In genomic region chr2:96191937-96192670, GRCh38 we compare ENCODE assay signal across 21 cellular contexts. TPM values are rescaled to one million over a fixed set of nuclear protein-coding genes. Genes with fewer than 3 reads are reported as not detected.
DNase-seq lines count a peak whose midpoint lies in the region; ATAC-seq and TF ChIP-seq lines count a peak whose summit lies in the region.
"Had no signal": no experiment of that assay in that cellular context is flagged by ENCODE, and none has a peak within 500 bp of the region (broad histone marks: within the 10 kb centered on the region; RNA-seq: fewer than 3 reads in every experiment).

No MANE protein-coding gene starts in this region.

- H3K27ac ChIP-seq in IMR-90 (ENCODE audit: insufficient read depth, low read length) (no peak overlapping the region), heart right ventricle (peak overlapping the region in 9 of 10 donors; percentile 23 to 80 (median 63)), colonic mucosa (no peak overlapping the region)
- H3K27ac ChIP-seq: BLaER1 treated with 17β-estradiol and CSF1 and Interleukin-3, amounts not matched to agents 10 nM and 100 nM; RWPE1; SJCRH30 had no signal

- H3K27ac Mint-ChIP-seq in activated naive CD8-positive, alpha-beta T cell = peak overlapping the region; percentile 54
- no peak overlapping the region for H3K27ac Mint-ChIP-seq in activated naive CD8-positive, alpha-beta T cell treated with anti-CD3 and anti-CD28 coated beads for 36 hours
- H3K27ac Mint-ChIP-seq in stimulated activated memory B cell treated with anti-CD40 and anti-IgM and Interleukin-4, amounts not matched to agents 10 μg/mL and 1 μg/mL and 100 μg/mL, for 72 hours = peak overlapping the region; percentile 26
- H3K27ac Mint-ChIP-seq in activated CD4-positive, alpha-beta T cell treated with anti-CD3 and anti-CD28 coated beads, Interleukin-2, amount 10 ng/mL, durations not matched to agents 7 days and 5 days = no peak overlapping the region

- no peaks in the 10 kb centered on the region for H3K9me3 ChIP-seq in IMR-90 (ENCODE audit: control insufficient read depth, insufficient read depth, low read length)
- no peaks in the 10 kb centered on the region for H3K9me3 ChIP-seq in heart right ventricle
- H3K9me3 ChIP-seq in colonic mucosa = no peaks in the 10 kb centered on the region
- H3K9me3 ChIP-seq: BLaER1 treated with 17β-estradiol and CSF1 and Interleukin-3, amounts not matched to agents 10 nM and 100 nM; MG63; SJCRH30 had no signal

- no peak overlapping the region for H3K4me2 ChIP-seq in IMR-90 (ENCODE audit: low read depth, low read length)
- H3K4me2 ChIP-seq: BLaER1 treated with 17β-estradiol and CSF1 and Interleukin-3, amounts not matched to agents 10 nM and 100 nM had no signal

- H4K20me1 ChIP-seq in IMR-90 (ENCODE audit: insufficient read depth, low read length) = peaks cover 24% of the 10 kb centered on the region

- H4K91ac ChIP-seq in IMR-90 (ENCODE audit: insufficient read depth, low read depth, low read length) = no peak overlapping the region

- H3K27me3 ChIP-seq in IMR-90 (ENCODE audit: control insufficient read depth, insufficient read depth, low read length) (no peaks in the 10 kb centered on the region), heart right ventricle (no peaks in the 10 kb centered on the region), colonic mucosa (no peaks in the 10 kb centered on the region)
- H3K27me3 ChIP-seq: BLaER1 treated with 17β-estradiol and CSF1 and Interleukin-3, amounts not matched to agents 10 nM and 100 nM; MG63; SJCRH30 had no signal

- DNase-seq in activated naive CD8-positive, alpha-beta T cell treated with anti-CD3 and anti-CD28 coated beads for 36 hours = no peak
- DNase-seq in IMR-90 = no peak
- DNase-seq in heart right ventricle = no peak
- no peak for DNase-seq in colonic mucosa
- no peak for DNase-seq in activated CD4-positive, alpha-beta T cell treated with anti-CD3 and anti-CD28 coated beads, Interleukin-2, amount 10 ng/mL, durations not matched to agents 7 days and 5 days
- DNase-seq: DND-41, H7, Kasumi-1, MG63, NCI-H1048, NCI-H1436, NCI-H1930, NCI-H345, NCI-H524 treated with DMSO at 0.1 percent for 48 hours, PC-3, SJCRH30 had no signal

- H3K4me3 ChIP-seq in IMR-90 (ENCODE audit: insufficient read depth, low read depth, low read length) (no peak overlapping the region), heart right ventricle (no peak overlapping the region), colonic mucosa (no peak overlapping the region)
- H3K4me3 ChIP-seq: BLaER1 treated with 17β-estradiol and CSF1 and Interleukin-3, amounts not matched to agents 10 nM and 100 nM; MG63; SJCRH30 had no signal

- H3K4me3 Mint-ChIP-seq in activated naive CD8-positive, alpha-beta T cell = no peak overlapping the region
- H3K4me3 Mint-ChIP-seq in activated naive CD8-positive, alpha-beta T cell treated with anti-CD3 and anti-CD28 coated beads for 36 hours = no peak overlapping the region
- no peak overlapping the region for H3K4me3 Mint-ChIP-seq in stimulated activated memory B cell treated with anti-CD40 and anti-IgM and Interleukin-4, amounts not matched to agents 10 μg/mL and 1 μg/mL and 100 μg/mL, for 72 hours
- no peak overlapping the region for H3K4me3 Mint-ChIP-seq in activated CD4-positive, alpha-beta T cell treated with anti-CD3 and anti-CD28 coated beads, Interleukin-2, amount 10 ng/mL, durations not matched to agents 7 days and 5 days

- H3K9me1 ChIP-seq in IMR-90 (ENCODE audit: insufficient read depth, low read length) = peaks cover 18% of the 10 kb centered on the region

- no peak overlapping the region for H3K23ac ChIP-seq in IMR-90 (ENCODE audit: low read depth, low read length)

- H3K36me3 Mint-ChIP-seq in activated naive CD8-positive, alpha-beta T cell = peaks cover 15% of the 10 kb centered on the region
- peaks cover 31% of the 10 kb centered on the region for H3K36me3 Mint-ChIP-seq in activated naive CD8-positive, alpha-beta T cell treated with anti-CD3 and anti-CD28 coated beads for 36 hours
- H3K36me3 Mint-ChIP-seq in stimulated activated memory B cell treated with anti-CD40 and anti-IgM and Interleukin-4, amounts not matched to agents 10 μg/mL and 1 μg/mL and 100 μg/mL, for 72 hours = peaks cover 47% of the 10 kb centered on the region
- peaks cover 40% of the 10 kb centered on the region for H3K36me3 Mint-ChIP-seq in activated CD4-positive, alpha-beta T cell treated with anti-CD3 and anti-CD28 coated beads, Interleukin-2, amount 10 ng/mL, durations not matched to agents 7 days and 5 days (ENCODE audit: low read depth)

- no peak overlapping the region for H4K8ac ChIP-seq in IMR-90 (ENCODE audit: low read depth in 2 of 2, low read length in 2 of 2)

- no peak overlapping the region for H2BK120ac ChIP-seq in IMR-90 (ENCODE audit: low read depth, low read length)

- POLR2A ChIA-PET in IMR-90 (lab: Charles Lee; ENCODE audit: unreplicated experiment) = no interaction called here
- POLR2A ChIA-PET in activated CD4-positive, alpha-beta T cell treated with anti-CD3 and anti-CD28 coated beads, Interleukin-2, amount 10 ng/mL, durations not matched to agents 7 days and 5 days (lab: Charles Lee) = no interaction called here

- no peak for ATAC-seq in IMR-90 (ENCODE audit: low read depth)
- ATAC-seq in heart right ventricle = peak in 6 of 8 donors; percentile 67 to 93 (median 87)
- no peak for ATAC-seq in stimulated activated memory B cell treated with anti-CD40 and anti-IgM and Interleukin-4, amounts not matched to agents 10 μg/mL and 1 μg/mL and 100 μg/mL, for 72 hours
- ATAC-seq: PC-3 had no signal

- H3K79me1 ChIP-seq in IMR-90 (ENCODE audit: low read depth in 1 of 2, low read length in 2 of 2) = peaks cover 40 to 55% of the 10 kb centered on the region in 2 experiments

- H2BK5ac ChIP-seq in IMR-90 (ENCODE audit: low read depth, low read length, poor library complexity, severe bottlenecking) = no peak overlapping the region

- TF ChIP-seq POLR2A in IMR-90 (IDR thresholded peaks at IDR 0.05; ENCODE audit: low read depth, low read length) = no peak

- H3K36me3 ChIP-seq in IMR-90 (ENCODE audit: control insufficient read depth, insufficient read depth, low read length) = peaks cover 31% of the 10 kb centered on the region
- peaks cover 0 to 86% (median 50%) of the 10 kb centered on the region in 9 donors for H3K36me3 ChIP-seq in heart right ventricle
- peaks cover 25% of the 10 kb centered on the region for H3K36me3 ChIP-seq in colonic mucosa

- peaks cover 9% of the 10 kb centered on the region for H3K4me1 ChIP-seq in IMR-90 (ENCODE audit: control insufficient read depth, insufficient read depth, low read length)
- peaks cover 0 to 67% (median 22%) of the 10 kb centered on the region in 9 donors for H3K4me1 ChIP-seq in heart right ventricle
- H3K4me1 ChIP-seq in colonic mucosa = no peaks in the 10 kb centered on the region
- H3K4me1 ChIP-seq: SJCRH30 had no signal

- H3K4ac ChIP-seq in IMR-90 (ENCODE audit: low read depth, low read length) = no peak overlapping the region

- TSS peak; percentile 12 for BruUV-seq in IMR-90 (replicated peaks; lab: Mats Ljungman, UMichigan)

- dilution Hi-C loops in IMR-90 (cut with HindIII; ENCODE audit: low sequenced_read_pairs, unreplicated experiment) = no loop called here

- in situ Hi-C loops in IMR-90 (cut with MboI; ENCODE audit: low sequenced_read_pairs) = no loop called here

- H3K18ac ChIP-seq in IMR-90 (ENCODE audit: low read depth, low read length) = no peak overlapping the region

- H3K27me3 Mint-ChIP-seq in activated naive CD8-positive, alpha-beta T cell = no peaks in the 10 kb centered on the region
- H3K27me3 Mint-ChIP-seq in activated naive CD8-positive, alpha-beta T cell treated with anti-CD3 and anti-CD28 coated beads for 36 hours = no peaks in the 10 kb centered on the region
- H3K27me3 Mint-ChIP-seq in stimulated activated memory B cell treated with anti-CD40 and anti-IgM and Interleukin-4, amounts not matched to agents 10 μg/mL and 1 μg/mL and 100 μg/mL, for 72 hours = no peaks in the 10 kb centered on the region
- no peaks in the 10 kb centered on the region for H3K27me3 Mint-ChIP-seq in activated CD4-positive, alpha-beta T cell treated with anti-CD3 and anti-CD28 coated beads, Interleukin-2, amount 10 ng/mL, durations not matched to agents 7 days and 5 days

- H3K4me1 Mint-ChIP-seq in activated naive CD8-positive, alpha-beta T cell (ENCODE audit: low read depth) = peaks cover 13% of the 10 kb centered on the region
- peaks cover 4% of the 10 kb centered on the region for H3K4me1 Mint-ChIP-seq in activated naive CD8-positive, alpha-beta T cell treated with anti-CD3 and anti-CD28 coated beads for 36 hours
- peaks cover 21% of the 10 kb centered on the region for H3K4me1 Mint-ChIP-seq in stimulated activated memory B cell treated with anti-CD40 and anti-IgM and Interleukin-4, amounts not matched to agents 10 μg/mL and 1 μg/mL and 100 μg/mL, for 72 hours
- peaks cover 28% of the 10 kb centered on the region for H3K4me1 Mint-ChIP-seq in activated CD4-positive, alpha-beta T cell treated with anti-CD3 and anti-CD28 coated beads, Interleukin-2, amount 10 ng/mL, durations not matched to agents 7 days and 5 days

- no peaks in the 10 kb centered on the region for H3K9me3 Mint-ChIP-seq in activated naive CD8-positive, alpha-beta T cell (ENCODE audit: low read depth)
- no peaks in the 10 kb centered on the region for H3K9me3 Mint-ChIP-seq in activated naive CD8-positive, alpha-beta T cell treated with anti-CD3 and anti-CD28 coated beads for 36 hours
- no peaks in the 10 kb centered on the region for H3K9me3 Mint-ChIP-seq in stimulated activated memory B cell treated with anti-CD40 and anti-IgM and Interleukin-4, amounts not matched to agents 10 μg/mL and 1 μg/mL and 100 μg/mL, for 72 hours
- H3K9me3 Mint-ChIP-seq in activated CD4-positive, alpha-beta T cell treated with anti-CD3 and anti-CD28 coated beads, Interleukin-2, amount 10 ng/mL, durations not matched to agents 7 days and 5 days = no peaks in the 10 kb centered on the region

- H3K9ac ChIP-seq in IMR-90 (ENCODE audit: low read depth, low read length) (no peak overlapping the region), colonic mucosa (ENCODE audit: low read depth in 2 of 2, low read length in 2 of 2) (peak overlapping the region in 1 of 2 donors; percentile 2)
- H3K9ac ChIP-seq: BLaER1 treated with 17β-estradiol and CSF1 and Interleukin-3, amounts not matched to agents 10 nM and 100 nM had no signal

- H3K14ac ChIP-seq in IMR-90 (replicated peaks; ENCODE audit: low read depth, low read length) = no peak overlapping the region

- TF ChIP-seq CTCF in IMR-90 (conservative IDR thresholded peaks at IDR 0.05; ENCODE audit: low read depth, low read length) (no peak), heart right ventricle (IDR thresholded peaks at IDR 0.05) (no peak), colonic mucosa (IDR thresholded peaks at IDR 0.05) (no peak)

- TF ChIP-seq RAD21 in IMR-90 (IDR thresholded peaks at IDR 0.05; ENCODE audit: low read length) = no peak

- intact Hi-C loops in IMR-90 (cut with micrococcal nuclease) = no loop called here
- intact Hi-C loops in heart right ventricle (cut with DNase I) = loop anchor here in 2 of 10 donors (1.0 to 10.0 kb wide), 3 partner anchors 12 to 343 kb away; partner anchors contain the start of genes ARID5A (in 1 of the 2) and DUSP2 (in 1 of the 2)
- intact Hi-C loops in colonic mucosa (cut with DNase I) = no loop called here

- H2BK15ac ChIP-seq in IMR-90 (ENCODE audit: low read depth, low read length) = no peak overlapping the region

- H3K56ac ChIP-seq in IMR-90 (ENCODE audit: extremely low read depth, insufficient read depth, low read length) = no peak overlapping the region

- no peak overlapping the region for H2BK20ac ChIP-seq in IMR-90 (ENCODE audit: low read depth, low read length)

- H4K5ac ChIP-seq in IMR-90 (ENCODE audit: low read depth, low read length) = no peak overlapping the region

- no peak overlapping the region for H2AK5ac ChIP-seq in IMR-90 (ENCODE audit: low read depth, low read length)

- 80% methylated on average over 1 of the region's 11 CpGs; no CpG with 5 or more reads in 1 of the 2 experiments for WGBS in IMR-90 (ENCODE audit: extremely low coverage in 2 of 2, insufficient read length in 1 of 2), 2 experiments
- WGBS in heart right ventricle, 2 donors = 50 to 70% methylated on average over 11 of the region's 11 CpGs

- H2AK9ac ChIP-seq in IMR-90 (replicated peaks; ENCODE audit: low read depth, low read length, poor library complexity) = no peak overlapping the region

- no peak overlapping the region for H2AFZ ChIP-seq in IMR-90 (replicated peaks; ENCODE audit: low read length, poor library complexity)

- CTCF ChIA-PET in IMR-90 (lab: Yijun Ruan, JAX) = no interaction called here
- CTCF ChIA-PET in activated CD4-positive, alpha-beta T cell treated with anti-CD3 and anti-CD28 coated beads, Interleukin-2, amount 10 ng/mL, durations not matched to agents 7 days and 5 days (lab: Charles Lee) = interaction anchor here (1.3 kb wide), 1 partner anchor 16 kb away, joined by 5 read pairs; no protein-coding TSS in a partner anchor

RNA-seq across cellular contexts. Expression of gene STARD7, which starts 16.5 kb away (rescaled TPM):
- total RNA-seq in activated naive CD8-positive, alpha-beta T cell treated with anti-CD3 and anti-CD28 coated beads for 36 hours = 100 to 1,000 TPM; 229 to 231 TPM
- total RNA-seq in IMR-90 (2012; rRNA removed) (138 and 189 TPM in 2 replicates), heart right ventricle (100 to 1,000 TPM; 138 to 397 (median 191) TPM), colonic mucosa (100 to 1,000 TPM; 102 to 179 TPM)
- polyA plus RNA-seq in IMR-90 (2012; rRNA removed) (51.1 and 61.7 TPM in 2 replicates), heart right ventricle (100 to 1,000 TPM in 1 of 2 donors, 10 to 100 TPM in 1; 50.8 to 312 TPM)
- polyA plus RNA-seq in IMR-90 (2012; cell fraction: cytosol; rRNA removed) = 17.9 and 21.7 TPM in 2 replicates
- 14.0 and 58.9 TPM in 2 replicates for polyA plus RNA-seq in IMR-90 (2012; cell fraction: nucleus; rRNA removed; ENCODE audit: low replicate concordance)
- total RNA-seq in activated CD4-positive, alpha-beta T cell treated with anti-CD3 and anti-CD28 coated beads, Interleukin-2, amount 10 ng/mL, durations not matched to agents 7 days and 5 days = 100 to 1,000 TPM; 126 to 128 TPM

RNA-seq across cellular contexts. Expression of gene DUSP2, which starts 46.9 kb away (rescaled TPM):
- total RNA-seq in activated naive CD8-positive, alpha-beta T cell treated with anti-CD3 and anti-CD28 coated beads for 36 hours = 100 to 1,000 TPM; 274 to 279 TPM
- total RNA-seq in IMR-90 (2012; rRNA removed) (1.8 and 2.5 TPM in 2 replicates), heart right ventricle (1 to 10 TPM in 9 of 10 donors, under 1 TPM in 1; 0.61 to 6.8 (median 2.5) TPM), colonic mucosa (1 to 10 TPM; 1.6 to 5.1 TPM)
- polyA plus RNA-seq in IMR-90 (2012; rRNA removed) (3.8 and 4.8 TPM in 2 replicates), heart right ventricle (10 to 100 TPM in 1 of 2 donors, 1 to 10 TPM in 1; 2.9 to 29.1 TPM)
- 2.9 and 15.4 TPM in 2 replicates for polyA plus RNA-seq in IMR-90 (2012; cell fraction: cytosol; rRNA removed)
- 61.4 and 76.2 TPM in 2 replicates for polyA plus RNA-seq in IMR-90 (2012; cell fraction: nucleus; rRNA removed; ENCODE audit: low replicate concordance)
- total RNA-seq in activated CD4-positive, alpha-beta T cell treated with anti-CD3 and anti-CD28 coated beads, Interleukin-2, amount 10 ng/mL, durations not matched to agents 7 days and 5 days = 10 to 100 TPM; 11.9 to 14.2 TPM

RNA-seq across cellular contexts. Expression of gene ASTL, which starts 53.8 kb away (rescaled TPM):
- total RNA-seq in activated naive CD8-positive, alpha-beta T cell treated with anti-CD3 and anti-CD28 coated beads for 36 hours = 10 to 100 TPM; 22.1 to 23.3 TPM
- total RNA-seq in IMR-90 (2012; rRNA removed) (not detected in 2 replicates), heart right ventricle (not detected), colonic mucosa (under 1 TPM in 1 of 2 donors, not detected in 1; 0.82 TPM)
- polyA plus RNA-seq in IMR-90 (2012; rRNA removed) (not detected in 2 replicates), heart right ventricle (under 1 TPM in 1 of 2 donors, not detected in 1; 0.16 TPM)
- polyA plus RNA-seq in IMR-90 (2012; cell fraction: cytosol; rRNA removed) = 0.04 TPM in 1 of 2 replicates, not detected in the other
- 0.25 and 0.48 TPM in 2 replicates for polyA plus RNA-seq in IMR-90 (2012; cell fraction: nucleus; rRNA removed; ENCODE audit: low replicate concordance)
- total RNA-seq in activated CD4-positive, alpha-beta T cell treated with anti-CD3 and anti-CD28 coated beads, Interleukin-2, amount 10 ng/mL, durations not matched to agents 7 days and 5 days = under 1 TPM in 1 of 2 experiments, not detected in 1; 0.22 TPM
- total RNA-seq: A673, H7, PC-3, SJCRH30 had no signal

Comparison
In these comparisons a context has a peak if more than half of its experiments do, and no peak if none do; other contexts are left out.
1. H3K27ac Mint-ChIP-seq: peak in activated naive CD8-positive, alpha-beta T cell (single experiment) and stimulated activated memory B cell treated with anti-CD40 and anti-IgM and Interleukin-4, amounts not matched to agents 10 μg/mL and 1 μg/mL and 100 μg/mL, for 72 hours (single experiment); none in activated naive CD8-positive, alpha-beta T cell treated with anti-CD3 and anti-CD28 coated beads for 36 hours (single experiment) and activated CD4-positive, alpha-beta T cell treated with anti-CD3 and anti-CD28 coated beads, Interleukin-2, amount 10 ng/mL, durations not matched to agents 7 days and 5 days (single experiment).
2. ATAC-seq: peak in heart right ventricle (6 of 8); none in IMR-90 (single experiment) and stimulated activated memory B cell treated with anti-CD40 and anti-IgM and Interleukin-4, amounts not matched to agents 10 μg/mL and 1 μg/mL and 100 μg/mL, for 72 hours (single experiment).
3. H3K27ac ChIP-seq: peak in heart right ventricle (9 of 10); none in IMR-90 (single experiment) and colonic mucosa (single experiment).
4. RNA of gene DUSP2, which starts 46.9 kb away (total RNA-seq): 274 to 279 TPM in activated naive CD8-positive, alpha-beta T cell treated with anti-CD3 and anti-CD28 coated beads for 36 hours; 11.9 to 14.2 TPM in activated CD4-positive, alpha-beta T cell treated with anti-CD3 and anti-CD28 coated beads, Interleukin-2, amount 10 ng/mL, durations not matched to agents 7 days and 5 days, 1.6 to 5.1 TPM in colonic mucosa, 0.61 to 6.8 TPM in heart right ventricle and 1.8 to 2.5 TPM in IMR-90; every median in the first group is over 10 times any median in the second.
5. RNA of gene ASTL, which starts 53.8 kb away (total RNA-seq): 22.1 to 23.3 TPM in activated naive CD8-positive, alpha-beta T cell treated with anti-CD3 and anti-CD28 coated beads for 36 hours; 0.82 TPM in colonic mucosa, 0.22 TPM in activated CD4-positive, alpha-beta T cell treated with anti-CD3 and anti-CD28 coated beads, Interleukin-2, amount 10 ng/mL, durations not matched to agents 7 days and 5 days, not detected in IMR-90 and not detected in heart right ventricle; every median in the first group is over 10 times any median in the second.